Comparison of ENCODE assay signal across 8 cellular contexts in the genomic region with DNA sequence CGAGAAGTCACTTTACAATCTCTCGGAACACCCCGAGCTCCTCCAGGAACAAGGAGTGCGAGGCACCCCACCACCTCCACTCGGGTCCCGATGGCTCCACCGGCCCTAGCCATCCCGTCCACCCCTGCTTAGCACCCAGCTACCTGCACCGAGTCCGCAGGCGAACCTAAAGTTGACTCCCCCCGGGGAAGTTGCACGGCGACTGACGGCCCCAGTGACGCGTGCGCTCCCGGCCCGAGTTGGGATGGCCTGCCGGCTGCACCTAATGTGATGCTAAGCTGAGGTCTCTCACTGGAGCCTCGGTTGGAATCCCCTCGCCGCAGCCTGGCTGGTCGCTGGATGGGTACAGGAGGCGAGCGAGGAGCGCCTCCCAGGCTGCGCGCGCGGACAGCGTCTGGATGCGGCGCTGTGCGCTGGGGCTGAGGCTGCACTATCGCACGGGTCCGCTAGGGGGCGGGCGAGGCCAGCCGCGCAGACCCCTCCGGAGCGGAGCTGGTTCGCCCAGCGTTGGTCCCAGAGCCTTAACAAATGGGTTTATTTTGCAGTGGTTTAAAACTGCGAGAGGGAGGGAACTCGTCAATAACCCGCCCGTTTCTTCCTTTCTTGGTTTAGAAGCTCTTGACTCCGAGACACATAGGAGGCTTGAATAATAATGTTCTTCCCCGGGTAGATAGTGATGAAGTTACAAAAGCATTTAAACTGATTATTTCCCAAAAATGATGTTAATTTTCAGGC. TPM values are rescaled to one million over a fixed set of nuclear protein-coding genes. Genes with fewer than 3 reads are reported as not detected.
DNase-seq lines count a peak whose midpoint lies in the region; ATAC-seq and TF ChIP-seq lines count a peak whose summit lies in the region.

A gene (minus strand): TSS at position 526 of the 735 bp plus-strand sequence. CDS start 1,426 bp downstream, outside the sequence.

- peak within 1 kb of the TSS; percentile 41 for H3K4me3 Mint-ChIP-seq in activated CD8-positive, alpha-beta T cell treated with anti-CD3 and anti-CD28 coated beads for 36 hours
- H3K4me3 Mint-ChIP-seq in endothelial cell (ENCODE audit: unreplicated experiment): peak within 1 kb of the TSS; percentile 80

- POLR2A ChIA-PET in activated CD8-positive, alpha-beta T cell treated with anti-CD3 and anti-CD28 coated beads for 36 hours (lab: Charles Lee): no interaction called here

- H3K36me3 Mint-ChIP-seq in activated CD8-positive, alpha-beta T cell treated with anti-CD3 and anti-CD28 coated beads for 36 hours (ENCODE audit: low read depth): no peaks in the 10 kb centered on the region
- no peaks in the 10 kb centered on the region for H3K36me3 Mint-ChIP-seq in endothelial cell (ENCODE audit: low read depth, unreplicated experiment)

- DNase-seq in AG08396 (ENCODE audit: low spot score): peak; percentile 95
- DNase-seq in NCI-H2171 (lab: John Stamatoyannopoulos, UW): peak; percentile 41
- peak; percentile 66 for DNase-seq in activated CD8-positive, alpha-beta T cell treated with anti-CD3 and anti-CD28 coated beads for 36 hours
- peak; percentile 88 for DNase-seq in endothelial cell (ENCODE audit: low spot score)
- peak; percentile 32 for DNase-seq in middle frontal gyrus (ENCODE audit: extremely low spot score, low spot score)
- DNase-seq in stimulated activated CD8-positive, alpha-beta memory T cell treated with anti-CD3 and anti-CD28 coated beads, Interleukin-7, amount 100 ng/mL, for 1 hour (ENCODE audit: low read depth in 2 of 2): peak; percentile 2 to 10

- H3K4me1 Mint-ChIP-seq in activated CD8-positive, alpha-beta T cell treated with anti-CD3 and anti-CD28 coated beads for 36 hours (ENCODE audit: low read depth): peaks cover 15% of the 10 kb centered on the region
- H3K4me1 Mint-ChIP-seq in endothelial cell (ENCODE audit: unreplicated experiment): peaks cover 38% of the 10 kb centered on the region

- H3K27ac Mint-ChIP-seq in activated CD8-positive, alpha-beta T cell treated with anti-CD3 and anti-CD28 coated beads for 36 hours: no peak within 1 kb of the TSS
- peak within 1 kb of the TSS; percentile 9 for H3K27ac Mint-ChIP-seq in endothelial cell (ENCODE audit: unreplicated experiment)

- peak; percentile 100 for TF ChIP-seq CTCF in activated CD8-positive, alpha-beta T cell treated with anti-CD3 and anti-CD28 coated beads for 36 hours (IDR thresholded peaks at IDR 0.05)
- TF ChIP-seq CTCF in endothelial cell (IDR thresholded peaks at IDR 0.05; ENCODE audit: unreplicated experiment): peak; percentile 100

- CTCF ChIA-PET in activated CD8-positive, alpha-beta T cell treated with anti-CD3 and anti-CD28 coated beads for 36 hours (lab: Charles Lee): interaction anchor here (0.6 to 3.2 kb wide), 34 partner anchors 8 to 335 kb away, joined by 3 to 16 read pairs (median 3); no protein-coding TSS in a partner anchor

- no peaks in the 10 kb centered on the region for H3K9me3 Mint-ChIP-seq in activated CD8-positive, alpha-beta T cell treated with anti-CD3 and anti-CD28 coated beads for 36 hours
- H3K9me3 Mint-ChIP-seq in endothelial cell (ENCODE audit: unreplicated experiment): no peaks in the 10 kb centered on the region

- ATAC-seq in GM18511 (IDR thresholded peaks at IDR 0.05; ENCODE audit: unreplicated experiment): peak; percentile 70
- peak; percentile 64 for ATAC-seq in HG02970 (IDR thresholded peaks at IDR 0.05; ENCODE audit: low FRiP score, unreplicated experiment)
- ATAC-seq in activated CD8-positive, alpha-beta T cell treated with anti-CD3 and anti-CD28 coated beads for 36 hours: peak; percentile 97

- intact Hi-C loops in activated CD8-positive, alpha-beta T cell treated with anti-CD3 and anti-CD28 coated beads for 36 hours (cut with micrococcal nuclease): no loop called here

- peaks cover 48% of the 10 kb centered on the region for H3K27me3 Mint-ChIP-seq in activated CD8-positive, alpha-beta T cell treated with anti-CD3 and anti-CD28 coated beads for 36 hours
- H3K27me3 Mint-ChIP-seq in endothelial cell (ENCODE audit: unreplicated experiment): peaks cover 13% of the 10 kb centered on the region

RNA-seq across cellular contexts. Expression of the gene that starts here (rescaled TPM):
- 1 to 10 TPM; 1.1 to 2.0 TPM for total RNA-seq in activated CD8-positive, alpha-beta T cell treated with anti-CD3 and anti-CD28 coated beads for 36 hours
- total RNA-seq in endothelial cell (ENCODE audit: unreplicated experiment): 1.0 TPM

Comparison
In these comparisons a context has a peak if more than half of its experiments do, and no peak if none do; other contexts are left out.
1. Peak in every context shown above with its lines: DNase-seq and ATAC-seq.
2. DNase-seq: peak in every context shown above with its lines; median percentile 95 in AG08396; 88 in endothelial cell; 66 in activated CD8-positive, alpha-beta T cell treated with anti-CD3 and anti-CD28 coated beads for 36 hours; 41 in NCI-H2171; 32 in middle frontal gyrus; 6 in stimulated activated CD8-positive, alpha-beta memory T cell treated with anti-CD3 and anti-CD28 coated beads, Interleukin-7, amount 100 ng/mL, for 1 hour.